In the genomic region with DNA sequence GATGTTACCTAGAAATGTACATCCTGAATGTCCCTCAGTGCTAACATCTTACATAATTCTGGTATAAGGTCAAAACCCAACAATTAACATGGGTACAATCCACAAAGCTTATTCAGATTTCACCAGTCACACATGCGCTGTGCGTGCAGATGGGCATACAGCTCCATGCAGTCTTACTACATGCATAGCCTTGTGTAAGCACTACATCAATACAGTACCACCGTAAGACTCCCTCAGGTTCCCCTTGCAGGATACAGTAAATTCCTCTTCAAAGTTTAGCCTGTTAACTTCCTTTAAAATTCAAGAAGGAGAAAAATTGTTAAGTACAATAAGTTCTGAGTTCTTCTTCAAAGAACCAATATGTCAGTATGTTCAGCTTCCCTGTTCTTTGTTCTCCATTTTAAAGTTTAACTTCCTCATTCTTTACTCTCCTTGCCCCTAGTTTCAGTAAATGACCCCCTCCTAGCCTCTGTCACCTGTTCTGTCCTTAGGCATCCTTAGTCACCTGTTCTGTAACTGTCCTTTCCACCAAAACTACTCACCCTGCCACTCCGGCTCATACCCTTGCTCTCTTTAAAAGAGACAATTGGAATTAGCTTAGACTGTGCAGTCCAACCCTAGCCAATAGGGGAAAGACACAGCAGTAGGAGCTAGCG, we compare ENCODE assay signal across 14 cellular contexts.
"Had no signal": no experiment of that assay in that cellular context is flagged by ENCODE, and none has a peak within 500 bp of the region (broad histone marks: within the 10 kb centered on the region; RNA-seq: fewer than 3 reads in every experiment).

No MANE protein-coding gene starts in this region.

- H3K9me3 Mint-ChIP-seq: activated CD4-positive, alpha-beta memory T cell treated with anti-CD3 and anti-CD28 coated beads, Interleukin-2, amount 10 ng/mL, durations not matched to agents 7 days and 5 days had no signal

- H3K27me3 ChIP-seq: gastrocnemius medialis, heart left ventricle, right lobe of liver, thyroid gland had no signal

- H3K27ac Mint-ChIP-seq: activated CD4-positive, alpha-beta memory T cell treated with anti-CD3 and anti-CD28 coated beads, Interleukin-2, amount 10 ng/mL, durations not matched to agents 7 days and 5 days; activated T-cell treated with anti-CD3 and anti-CD28 coated beads, Interleukin-2, amount 50 U/mL, for 24 hours; mesothelial cell of epicardium had no signal

- H3K4me1 Mint-ChIP-seq: activated CD4-positive, alpha-beta memory T cell treated with anti-CD3 and anti-CD28 coated beads, Interleukin-2, amount 10 ng/mL, durations not matched to agents 7 days and 5 days had no signal

- H3K36me3 Mint-ChIP-seq: mesothelial cell of epicardium had no signal

- ATAC-seq: gastrocnemius medialis, heart left ventricle, right lobe of liver had no signal

- H3K4me3 ChIP-seq: gastrocnemius medialis, heart left ventricle, lower lobe of right lung, right lobe of liver, smooth muscle cell, thyroid gland had no signal

- DNase-seq: activated CD4-positive, alpha-beta memory T cell treated with anti-CD3 and anti-CD28 coated beads, Interleukin-2, amount 10 ng/mL, durations not matched to agents 7 days and 5 days; activated effector memory CD4-positive, alpha-beta T cell treated with Interleukin-2 at 50 U/mL for 16 hours; activated naive CD4-positive, alpha-beta T cell treated with anti-CD3 and anti-CD28 coated beads, Interleukin-2, amount 50 U/mL, for 16 hours; activated T-cell treated with anti-CD3 and anti-CD28 coated beads, Interleukin-2, amount 50 U/mL, for 24 hours; gastrocnemius medialis; heart left ventricle; immature natural killer cell; lower lobe of right lung; right lobe of liver; T-helper 9 cell; thyroid gland had no signal

- H3K27me3 Mint-ChIP-seq: activated CD4-positive, alpha-beta memory T cell treated with anti-CD3 and anti-CD28 coated beads, Interleukin-2, amount 10 ng/mL, durations not matched to agents 7 days and 5 days; activated T-cell treated with anti-CD3 and anti-CD28 coated beads, Interleukin-2, amount 50 U/mL, for 24 hours had no signal

- H3K27ac ChIP-seq: gastrocnemius medialis, lower lobe of right lung, right lobe of liver, thyroid gland, VCaP had no signal

- H3K4me3 Mint-ChIP-seq: activated CD4-positive, alpha-beta memory T cell treated with anti-CD3 and anti-CD28 coated beads, Interleukin-2, amount 10 ng/mL, durations not matched to agents 7 days and 5 days; activated T-cell treated with anti-CD3 and anti-CD28 coated beads, Interleukin-2, amount 50 U/mL, for 24 hours; immature natural killer cell; mesothelial cell of epicardium had no signal
